24 cellular contexts compared by ENCODE assay signal in the genomic region with DNA sequence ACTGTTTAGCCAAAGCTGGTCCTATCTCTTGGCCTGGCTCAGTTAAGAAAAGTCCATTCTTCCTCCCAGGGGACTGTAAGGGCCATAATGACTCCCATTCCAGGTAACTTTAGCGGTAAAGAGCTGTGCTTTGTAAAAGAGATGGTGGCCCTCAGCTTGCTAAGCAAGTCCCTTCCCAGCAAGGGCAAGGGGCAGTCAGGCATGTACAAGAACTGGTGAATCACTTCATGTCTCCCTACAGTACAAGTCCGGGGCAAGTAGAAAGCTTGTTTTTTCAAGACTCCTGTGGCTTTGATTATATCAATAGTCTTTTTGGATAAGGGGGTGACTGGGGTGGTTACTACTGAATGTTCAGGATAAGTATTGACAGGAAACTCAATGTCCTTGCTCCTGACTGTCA.
"Had no signal": no experiment of that assay in that cellular context is flagged by ENCODE, and none has a peak within 500 bp of the region (broad histone marks: within the 10 kb centered on the region; RNA-seq: fewer than 3 reads in every experiment).

No MANE protein-coding gene starts in this region.

- H3K36me3 ChIP-seq: colonic mucosa, lower lobe of right lung had no signal

- ATAC-seq: left lobe of liver; lower lobe of right lung; mucosa of descending colon; sciatic nerve; stimulated activated effector memory CD8-positive, alpha-beta T cell treated with anti-CD3 and anti-CD28 coated beads, Interleukin-12 subunit alpha, Interleukin-12 subunit beta, amount 100 ng/mL, for 72 hours had no signal

- DNase-seq: activated CD4-positive, alpha-beta memory T cell treated with anti-CD3 and anti-CD28 coated beads for 36 hours; activated CD4-positive, alpha-beta T cell treated with anti-CD3 and anti-CD28 coated beads, Interleukin-2, amount 10 ng/mL, durations not matched to agents 24 days and 14 days; activated CD4-positive, CD25-positive, alpha-beta regulatory T cell treated with anti-CD3 and anti-CD28 coated beads, Interleukin-2, amount 50 U/mL, for 72 hours; activated CD8-positive, alpha-beta memory T cell treated with anti-CD3 and anti-CD28 coated beads, Interleukin-2, amount 50 U/mL, for 4 hours; activated effector memory CD4-positive, alpha-beta T cell treated with anti-CD3 and anti-CD28 coated beads, Interleukin-2, amount 50 U/mL, for 16 hours; activated naive CD4-positive, alpha-beta T cell treated with anti-CD3 and anti-CD28 coated beads, Interleukin-2, amount 10 ng/mL, durations not matched to agents 7 days and 5 days; activated naive CD8-positive, alpha-beta T cell treated with anti-CD3 and anti-CD28 coated beads, Interleukin-2, amount 10 ng/mL, durations not matched to agents 7 days and 5 days; activated T-cell treated with anti-CD3 and anti-CD28 coated beads, Interleukin-2, amount 50 U/mL, for 1 hour; colonic mucosa; effector CD8-positive, alpha-beta T cell; glutamatergic neuron; islet precursor cell; lower lobe of right lung; mucosa of descending colon; retina; stimulated activated CD4-positive, alpha-beta T cell treated with anti-CD3 and anti-CD28 coated beads, Interleukin-4, amount 100 ng/mL, for 24 hours; T-helper 1 cell had no signal

- H3K4me3 ChIP-seq: ascending aorta, colonic mucosa, lower lobe of right lung, mucosa of descending colon, skin epidermis, thoracic aorta, vagina had no signal

- H3K27ac ChIP-seq: ascending aorta, colonic mucosa, lower lobe of right lung, skin epidermis, thoracic aorta, vagina had no signal

- H3K27me3 ChIP-seq: ascending aorta, colonic mucosa, vagina had no signal

- H3K4me1 ChIP-seq: ascending aorta, colonic mucosa, lower lobe of right lung, vagina had no signal
